Comparison of ENCODE assay signal across 8 cellular contexts in genomic region chr12:76559277-76560082, GRCh38. TPM values are rescaled to one million over a fixed set of nuclear protein-coding genes. Genes with fewer than 3 reads are reported as not detected.
A peak's percentile ranks its signal among the peaks of the same experiment; 100 is the strongest.
DNase-seq lines count a peak whose midpoint lies in the region; ATAC-seq and TF ChIP-seq lines count a peak whose summit lies in the region.

Gene OSBPL8 (minus strand): TSS chr12:76559771. CDS start chr12:76487551, 72,220 bp downstream.

- POLR2A ChIA-PET in activated CD8-positive, alpha-beta memory T cell treated with anti-CD3 and anti-CD28 coated beads for 36 hours (lab: Charles Lee) = interaction anchor here (0.6 to 1.9 kb wide), 6 partner anchors 9 to 1077 kb away, joined by 4 to 9 read pairs (median 6); partner anchors contain the start of gene ZDHHC17

- peak within 1 kb of the TSS; percentile 99 for H3K4me3 ChIP-seq in effector memory CD4-positive, alpha-beta T cell (ENCODE audit: insufficient read depth, low read depth, low read length, poor library complexity, severe bottlenecking)

- peaks cover 18% of the 10 kb centered on the region for H3K4me1 ChIP-seq in effector memory CD4-positive, alpha-beta T cell (ENCODE audit: control insufficient read depth, insufficient read depth, low read length, poor library complexity, severe bottlenecking)

- peaks cover 4% of the 10 kb centered on the region for H3K36me3 ChIP-seq in effector memory CD4-positive, alpha-beta T cell (ENCODE audit: control insufficient read depth, insufficient read depth, low read length)

- H3K27ac Mint-ChIP-seq in memory B cell = peak within 1 kb of the TSS; percentile 95

- H3K9me3 ChIP-seq in effector memory CD4-positive, alpha-beta T cell (ENCODE audit: control insufficient read depth, low read length) = no peaks in the 10 kb centered on the region

- no peak for TF ChIP-seq CTCF in GM20000 (IDR thresholded peaks at IDR 0.05; ENCODE audit: extremely low read depth, missing control alignments)

- peak within 1 kb of the TSS; percentile 98 for H3K27ac ChIP-seq in effector memory CD4-positive, alpha-beta T cell (ENCODE audit: insufficient read depth, low read length, poor library complexity, severe bottlenecking)

- H3K4me1 Mint-ChIP-seq in memory B cell = peaks cover 18% of the 10 kb centered on the region

- DNase-seq in COLO829 (ENCODE audit: low spot score) = peak; percentile 90
- peak; percentile 93 for DNase-seq in GM20000 (ENCODE audit: low spot score)
- peak; percentile 94 for DNase-seq in HT-29 (ENCODE audit: low spot score)
- DNase-seq in NK-92 treated with Interleukin-12 subunit alpha and Interleukin-12 subunit beta, amount 100 ng/mL, for 24 hours (lab: John Stamatoyannopoulos, UW) = peak; percentile 87
- peak; percentile 89 to 93 (median 92) for DNase-seq in effector memory CD4-positive, alpha-beta T cell
- peak; percentile 91 to 92 for DNase-seq in memory B cell (ENCODE audit: low spot score in 2 of 2)
- DNase-seq in stimulated activated CD8-positive, alpha-beta memory T cell treated with anti-CD3 and anti-CD28 coated beads, Interleukin-12 subunit alpha, Interleukin-12 subunit beta, amount 100 ng/mL, for 24 hours (ENCODE audit: extremely low read depth) = peak; percentile 87

- H3K27me3 ChIP-seq in effector memory CD4-positive, alpha-beta T cell (replicated peaks; ENCODE audit: control insufficient read depth, insufficient read depth, low read length, poor library complexity, severe bottlenecking) = no peaks in the 10 kb centered on the region

- H3K4me3 Mint-ChIP-seq in memory B cell = peak within 1 kb of the TSS; percentile 96

- ATAC-seq in memory B cell (ENCODE audit: low read depth) = peak; percentile 81

- CTCF ChIA-PET in activated CD8-positive, alpha-beta memory T cell treated with anti-CD3 and anti-CD28 coated beads for 36 hours (lab: Charles Lee) = interaction anchor here (0.8 to 1.5 kb wide), 3 partner anchors 27 to 103 kb away, joined by 3 to 4 read pairs (median 3); no protein-coding TSS in a partner anchor

- H3K36me3 Mint-ChIP-seq in memory B cell = peaks cover 2% of the 10 kb centered on the region

- no peaks in the 10 kb centered on the region for H3K9me3 Mint-ChIP-seq in memory B cell

- no peaks in the 10 kb centered on the region for H3K27me3 Mint-ChIP-seq in memory B cell

RNA-seq across cellular contexts. Expression of gene OSBPL8, which starts in this region (rescaled TPM):
- total RNA-seq in HT-29 (2014; rRNA removed; shearing (Covaris generic)) = 49.1 and 51.0 TPM in 2 replicates
- total RNA-seq in activated CD8-positive, alpha-beta memory T cell treated with anti-CD3 and anti-CD28 coated beads for 36 hours = 10 to 100 TPM; 86.7 to 87.2 TPM

Comparison
In these comparisons a context has a peak if more than half of its experiments do, and no peak if none do; other contexts are left out.
1. Peak in every context shown above with its lines: DNase-seq, ATAC-seq, H3K4me3 ChIP-seq and H3K27ac ChIP-seq.